13 cellular contexts compared by ENCODE assay signal in the genomic region with DNA sequence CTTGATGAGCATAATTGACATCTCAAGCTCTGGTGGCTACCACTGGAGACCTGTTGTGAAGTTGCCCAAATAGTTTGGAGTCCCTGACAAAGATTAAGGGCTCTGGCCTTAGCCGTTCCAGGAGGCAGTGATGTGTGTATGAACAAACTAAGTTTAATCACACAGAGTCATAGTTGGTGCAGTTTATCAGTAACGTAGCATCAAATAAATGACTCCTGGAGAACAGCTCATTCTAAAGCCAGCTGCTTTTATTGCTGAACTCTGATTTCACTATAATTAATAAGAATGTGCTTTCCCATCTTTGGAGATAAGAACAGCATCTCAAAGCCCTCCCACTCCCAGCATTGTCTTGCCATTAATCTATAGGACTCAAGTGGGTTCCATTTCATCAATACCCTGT.
"Had no signal": no experiment of that assay in that cellular context is flagged by ENCODE, and none has a peak within 500 bp of the region (broad histone marks: within the 10 kb centered on the region; RNA-seq: fewer than 3 reads in every experiment).

No MANE protein-coding gene starts in this region.

- DNase-seq: activated CD4-positive, alpha-beta memory T cell treated with anti-CD3 and anti-CD28 coated beads for 36 hours; activated CD4-positive, CD25-positive, alpha-beta regulatory T cell treated with anti-CD3 and anti-CD28 coated beads, Interleukin-2, amount 50 U/mL, for 72 hours; activated naive CD4-positive, alpha-beta T cell treated with anti-CD3 and anti-CD28 coated beads, Interleukin-2, amount 10 ng/mL, durations not matched to agents 7 days and 5 days; activated T-cell treated with anti-CD3 and anti-CD28 coated beads, Interleukin-2, amount 50 U/mL, for 24 hours; caudate nucleus; foreskin keratinocyte; nephron progenitor cell; stimulated activated CD4-positive, alpha-beta T cell treated with anti-CD3 and anti-CD28 coated beads, Interleukin-2, amount 100 ng/mL, for 48 hours; T-cell; T-helper 9 cell; thyroid gland had no signal

- H3K9me3 Mint-ChIP-seq: activated CD4-positive, alpha-beta memory T cell treated with anti-CD3 and anti-CD28 coated beads for 36 hours; activated naive CD4-positive, alpha-beta T cell treated with anti-CD3 and anti-CD28 coated beads, Interleukin-2, amount 10 ng/mL, durations not matched to agents 7 days and 5 days; stimulated activated memory B cell treated with anti-CD40 and anti-IgM and Interleukin-4, amounts not matched to agents 10 μg/mL and 1 μg/mL and 100 μg/mL, for 72 hours had no signal

- H3K27ac ChIP-seq: foreskin keratinocyte, thyroid gland had no signal

- H3K4me1 Mint-ChIP-seq: activated naive CD4-positive, alpha-beta T cell treated with anti-CD3 and anti-CD28 coated beads, Interleukin-2, amount 10 ng/mL, durations not matched to agents 7 days and 5 days; nephron progenitor cell; stimulated activated memory B cell treated with anti-CD40 and anti-IgM and Interleukin-4, amounts not matched to agents 10 μg/mL and 1 μg/mL and 100 μg/mL, for 72 hours; T-cell had no signal

- H3K36me3 Mint-ChIP-seq: activated CD4-positive, alpha-beta memory T cell treated with anti-CD3 and anti-CD28 coated beads for 36 hours; activated naive CD4-positive, alpha-beta T cell treated with anti-CD3 and anti-CD28 coated beads, Interleukin-2, amount 10 ng/mL, durations not matched to agents 7 days and 5 days; stimulated activated memory B cell treated with anti-CD40 and anti-IgM and Interleukin-4, amounts not matched to agents 10 μg/mL and 1 μg/mL and 100 μg/mL, for 72 hours; T-cell had no signal

- H3K9me3 ChIP-seq: thyroid gland had no signal

- ATAC-seq: esophagus mucosa; foreskin keratinocyte; stimulated activated memory B cell treated with anti-CD40 and anti-IgM and Interleukin-4, amounts not matched to agents 10 μg/mL and 1 μg/mL and 100 μg/mL, for 72 hours; T-cell had no signal

- H3K27me3 Mint-ChIP-seq: activated CD4-positive, alpha-beta memory T cell treated with anti-CD3 and anti-CD28 coated beads for 36 hours; activated naive CD4-positive, alpha-beta T cell treated with anti-CD3 and anti-CD28 coated beads, Interleukin-2, amount 10 ng/mL, durations not matched to agents 7 days and 5 days; activated T-cell treated with anti-CD3 and anti-CD28 coated beads, Interleukin-2, amount 50 U/mL, for 24 hours; stimulated activated memory B cell treated with anti-CD40 and anti-IgM and Interleukin-4, amounts not matched to agents 10 μg/mL and 1 μg/mL and 100 μg/mL, for 72 hours; T-cell had no signal

- H3K27ac Mint-ChIP-seq: activated CD4-positive, alpha-beta memory T cell treated with anti-CD3 and anti-CD28 coated beads for 36 hours; activated naive CD4-positive, alpha-beta T cell treated with anti-CD3 and anti-CD28 coated beads, Interleukin-2, amount 10 ng/mL, durations not matched to agents 7 days and 5 days; activated T-cell treated with anti-CD3 and anti-CD28 coated beads, Interleukin-2, amount 50 U/mL, for 24 hours; nephron progenitor cell; stimulated activated memory B cell treated with anti-CD40 and anti-IgM and Interleukin-4, amounts not matched to agents 10 μg/mL and 1 μg/mL and 100 μg/mL, for 72 hours; T-cell had no signal

- H3K27me3 ChIP-seq: foreskin keratinocyte, thyroid gland had no signal

- H3K4me1 ChIP-seq: thyroid gland had no signal

- H3K4me3 ChIP-seq: thyroid gland had no signal

- H3K36me3 ChIP-seq: thyroid gland had no signal

- H3K4me3 Mint-ChIP-seq: activated CD4-positive, alpha-beta memory T cell treated with anti-CD3 and anti-CD28 coated beads for 36 hours; activated naive CD4-positive, alpha-beta T cell treated with anti-CD3 and anti-CD28 coated beads, Interleukin-2, amount 10 ng/mL, durations not matched to agents 7 days and 5 days; activated T-cell treated with anti-CD3 and anti-CD28 coated beads, Interleukin-2, amount 50 U/mL, for 24 hours; nephron progenitor cell; stimulated activated memory B cell treated with anti-CD40 and anti-IgM and Interleukin-4, amounts not matched to agents 10 μg/mL and 1 μg/mL and 100 μg/mL, for 72 hours; T-cell had no signal
